ENCODE assay signal across 8 cellular contexts in genomic region chr6:1363729-1364572, GRCh38. TPM values are rescaled to one million over a fixed set of nuclear protein-coding genes. Genes with fewer than 3 reads are reported as not detected.
DNase-seq lines count a peak whose midpoint lies in the region; ATAC-seq and TF ChIP-seq lines count a peak whose summit lies in the region.

No MANE protein-coding gene starts in this region.

- in situ Hi-C loops in brain microvascular endothelial cell (cut with HindIII; ENCODE audit: low pct_ligation_motif_present, low sequenced_read_pairs): no loop called here

- H3K27me3 ChIP-seq in brain microvascular endothelial cell (replicated peaks) (no peaks in the 10 kb centered on the region), right lobe of liver (no peaks in the 10 kb centered on the region)
- no peaks in the 10 kb centered on the region for H3K27me3 ChIP-seq in effector memory CD4-positive, alpha-beta T cell (replicated peaks; ENCODE audit: control insufficient read depth, insufficient read depth, low read length, poor library complexity, severe bottlenecking)

- peak in 3 of 4 donors; percentile 43 to 63 (median 46) for ATAC-seq in right lobe of liver
- ATAC-seq in T-helper 17 cell: no peak

- TF ChIP-seq POLR2A in right lobe of liver (IDR thresholded peaks at IDR 0.05): no peak

- no peak overlapping the region for H3K4me3 Mint-ChIP-seq in T-helper 17 cell

- H3K27me3 Mint-ChIP-seq in T-helper 17 cell: peaks cover 62% of the 10 kb centered on the region

- peaks cover 5% of the 10 kb centered on the region for H3K4me1 Mint-ChIP-seq in T-helper 17 cell

- DNase-seq in AML-193 (lab: John Stamatoyannopoulos, UW) (peak; percentile 30 to 42), HT-29 (ENCODE audit: low spot score) (peak; percentile 21), brain microvascular endothelial cell (no peak), right lobe of liver (peak in 1 of 3 donors; percentile 42), T-helper 17 cell (no peak)
- no peak for DNase-seq in effector memory CD4-positive, alpha-beta T cell
- DNase-seq in stimulated activated CD4-positive, alpha-beta T cell treated with anti-CD3 and anti-CD28 coated beads, Interleukin-15, amount 100 ng/mL, for 24 hours: no peak
- DNase-seq in stimulated activated CD4-positive, alpha-beta T cell treated with anti-CD3 and anti-CD28 coated beads, Interleukin-4, amount 100 ng/mL, for 4 hours: no peak

- no peaks in the 10 kb centered on the region for H3K36me3 Mint-ChIP-seq in T-helper 17 cell (ENCODE audit: low read depth)

- H3K27ac ChIP-seq in brain microvascular endothelial cell (no peak overlapping the region), right lobe of liver (no peak overlapping the region)
- H3K27ac ChIP-seq in effector memory CD4-positive, alpha-beta T cell (ENCODE audit: insufficient read depth, low read length, poor library complexity, severe bottlenecking): no peak overlapping the region

- H3K36me3 ChIP-seq in brain microvascular endothelial cell (replicated peaks) (no peaks in the 10 kb centered on the region), right lobe of liver (no peaks in the 10 kb centered on the region)
- H3K36me3 ChIP-seq in effector memory CD4-positive, alpha-beta T cell (ENCODE audit: control insufficient read depth, insufficient read depth, low read length): no peaks in the 10 kb centered on the region

- intact Hi-C loops in right lobe of liver (cut with DNase I): no loop called here

- H3K27ac Mint-ChIP-seq in T-helper 17 cell: no peak overlapping the region

- TF ChIP-seq CTCF in brain microvascular endothelial cell (IDR thresholded peaks at IDR 0.05; ENCODE audit: low read depth, low read length, missing control alignments) (peak; percentile 36), right lobe of liver (IDR thresholded peaks at IDR 0.05) (peak in 3 of 4 donors; percentile 34 to 40 (median 35))

- H3K4me3 ChIP-seq in brain microvascular endothelial cell (ENCODE audit: low read depth, low read length) (no peak overlapping the region), right lobe of liver (no peak overlapping the region)
- no peak overlapping the region for H3K4me3 ChIP-seq in effector memory CD4-positive, alpha-beta T cell (ENCODE audit: insufficient read depth, low read depth, low read length, poor library complexity, severe bottlenecking)

- H3K9me3 ChIP-seq in right lobe of liver (no peaks in the 10 kb centered on the region), T-helper 17 cell (ENCODE audit: control insufficient read depth, low read length, poor library complexity, severe bottlenecking) (no peaks in the 10 kb centered on the region)
- H3K9me3 ChIP-seq in effector memory CD4-positive, alpha-beta T cell (ENCODE audit: control insufficient read depth, low read length): no peaks in the 10 kb centered on the region

- WGBS in right lobe of liver (ENCODE audit: insufficient coverage, low coverage, low lambda C conversion rate, missing lambda C conversion rate): 36% methylated on average over 15 of the region's 16 CpGs

- H3K4me1 ChIP-seq in right lobe of liver: no peaks in the 10 kb centered on the region
- H3K4me1 ChIP-seq in effector memory CD4-positive, alpha-beta T cell (ENCODE audit: control insufficient read depth, insufficient read depth, low read length, poor library complexity, severe bottlenecking): no peaks in the 10 kb centered on the region

RNA-seq across cellular contexts. Expression of gene FOXF2, which starts 25.4 kb away (rescaled TPM):
- not detected in 2 replicates for total RNA-seq in HT-29 (2014; rRNA removed; shearing (Covaris generic))
- under 1 TPM in 2 of 6 experiments, not detected in 4; 0.11 to 0.19 TPM for total RNA-seq in right lobe of liver
- total RNA-seq in T-helper 17 cell: not detected

RNA-seq across cellular contexts. Expression of gene FOXQ1, which starts 52.1 kb away (rescaled TPM):
- total RNA-seq in HT-29 (2014; rRNA removed; shearing (Covaris generic)): 108 and 112 TPM in 2 replicates
- total RNA-seq in right lobe of liver: 1 to 10 TPM in 1 of 6 experiments, under 1 TPM in 5; 0.12 to 4.0 (median 0.23) TPM
- not detected for total RNA-seq in T-helper 17 cell

Comparison
In these comparisons a context has a peak if more than half of its experiments do, and no peak if none do; other contexts are left out.
1. DNase-seq: peak in AML-193 (2 of 2) and HT-29 (single experiment); none in brain microvascular endothelial cell (single experiment), effector memory CD4-positive, alpha-beta T cell (0 of 3), stimulated activated CD4-positive, alpha-beta T cell treated with anti-CD3 and anti-CD28 coated beads, Interleukin-15, amount 100 ng/mL, for 24 hours (single experiment), T-helper 17 cell (0 of 3) and stimulated activated CD4-positive, alpha-beta T cell treated with anti-CD3 and anti-CD28 coated beads, Interleukin-4, amount 100 ng/mL, for 4 hours (0 of 2).
2. RNA of gene FOXQ1, which starts 52.1 kb away (total RNA-seq): 108 to 112 TPM in HT-29; 0.12 to 4.0 TPM in right lobe of liver and not detected in T-helper 17 cell; every median in the first group is over 10 times any median in the second.